ENCODE assay signal across 16 cellular contexts in genomic region chr5:151596839-151597539, GRCh38. TPM values are rescaled to one million over a fixed set of nuclear protein-coding genes. Genes with fewer than 3 reads are reported as not detected.
A peak's percentile ranks its signal among the peaks of the same experiment; 100 is the strongest.
DNase-seq lines count a peak whose midpoint lies in the region; ATAC-seq, FAIRE-seq and TF ChIP-seq lines count a peak whose summit lies in the region.
"Had no signal": no experiment of that assay in that cellular context is flagged by ENCODE, and none has a peak within 500 bp of the region (broad histone marks: within the 10 kb centered on the region; RNA-seq: fewer than 3 reads in every experiment).

No MANE protein-coding gene starts in this region.

- no peak overlapping the region for H3K4me2 ChIP-seq in HepG2 (ENCODE audit: low read depth, low read length)

- no peak overlapping the region for H3K9ac ChIP-seq in HepG2 (ENCODE audit: insufficient read depth, low read depth, low read length)

- H3K4me3 ChIP-seq in HepG2 (replicated peaks in 1 of 3; ENCODE audit: insufficient read depth in 1 of 3, low read depth in 2 of 3, low read length in 3 of 3) (no peak overlapping the region), right lobe of liver (no peak overlapping the region), esophagus squamous epithelium (no peak overlapping the region), spleen (no peak overlapping the region)
- H3K4me3 ChIP-seq: tibial artery had no signal

- TF ChIP-seq EP300 in HepG2 (IDR thresholded peaks at IDR 0.05; ENCODE audit: low read depth in 2 of 2, low read length in 2 of 2), result no peak
- TF ChIP-seq EP300 in HepG2 (CRISPR knock-in tag; IDR thresholded peaks at IDR 0.05; ENCODE audit: borderline replicate concordance), result no peak

- FAIRE-seq in HepG2 (lab: Jason Lieb, UNC), result no peak

- DNase-seq in HepG2 (ENCODE audit: low spot score) (peak; percentile 31), right lobe of liver (no peak), esophagus squamous epithelium (lab: John Stamatoyannopoulos, UW) (no peak), mesenteric fat pad (ENCODE audit: low spot score) (peak; percentile 59), DMS 273 treated with DMSO at 0.1 percent for 48 hours (lab: John Stamatoyannopoulos, UW) (no peak), GM10248 (ENCODE audit: extremely low spot score) (no peak), spleen (no peak)
- DNase-seq in central memory CD4-positive, alpha-beta T cell, result no peak
- DNase-seq: activated CD4-positive, alpha-beta memory T cell treated with anti-CD3 and anti-CD28 coated beads, Interleukin-2, amount 10 ng/mL, durations not matched to agents 7 days and 5 days; activated gamma-delta T cell; DMS79; naive B cell; NCI-H345; tibial artery had no signal

- H3K4me1 ChIP-seq in HepG2 (ENCODE audit: insufficient read depth, low read length) (peaks cover 25% of the 10 kb centered on the region), right lobe of liver (no peaks in the 10 kb centered on the region), esophagus squamous epithelium (peaks cover 14 to 74% (median 15%) of the 10 kb centered on the region in 3 donors), spleen (no peaks in the 10 kb centered on the region)
- H3K4me1 ChIP-seq: tibial artery had no signal

- H3K27ac ChIP-seq in HepG2 (ENCODE audit: extremely low read length, insufficient read depth, low read length), result no peak overlapping the region
- no peak overlapping the region for H3K27ac ChIP-seq in right lobe of liver
- peak overlapping the region in 3 of 4 donors; percentile 9 to 56 (median 34) for H3K27ac ChIP-seq in esophagus squamous epithelium
- H3K27ac ChIP-seq in spleen, result no peak overlapping the region
- H3K27ac ChIP-seq: tibial artery had no signal

- ATAC-seq in HepG2 (peak; percentile 83), right lobe of liver (no peak)

- H3K9me3 ChIP-seq in HepG2 (ENCODE audit: low read length) (no peaks in the 10 kb centered on the region), right lobe of liver (no peaks in the 10 kb centered on the region), esophagus squamous epithelium (no peaks in the 10 kb centered on the region), spleen (no peaks in the 10 kb centered on the region)
- H3K9me3 ChIP-seq: tibial artery had no signal

- TF ChIP-seq POLR2A in HepG2 (IDR thresholded peaks at IDR 0.05; ENCODE audit: insufficient read depth in 1 of 2, low read depth in 2 of 2, low read length in 2 of 2) (no peak), right lobe of liver (IDR thresholded peaks at IDR 0.05) (no peak), esophagus squamous epithelium (IDR thresholded peaks at IDR 0.05) (no peak), spleen (IDR thresholded peaks at IDR 0.05) (no peak)

- H3K79me2 ChIP-seq in HepG2 (ENCODE audit: insufficient read depth, low read length), result no peaks in the 10 kb centered on the region

- no peak for TF ChIP-seq CTCF in HepG2 (CRISPR knock-in tag; IDR thresholded peaks at IDR 0.05)
- TF ChIP-seq CTCF in right lobe of liver (IDR thresholded peaks at IDR 0.05), result no peak
- no peak for TF ChIP-seq CTCF in esophagus squamous epithelium (IDR thresholded peaks at IDR 0.05)
- TF ChIP-seq CTCF in GM10248 (IDR thresholded peaks at IDR 0.05; ENCODE audit: control extremely low read depth, extremely low read depth, low read depth, missing control alignments), result no peak
- TF ChIP-seq CTCF in spleen (IDR thresholded peaks at IDR 0.05 in 8 of 11, conservative IDR thresholded peaks at IDR 0.05 in 3 of 11), result no peak

- H4K20me1 ChIP-seq in HepG2 (ENCODE audit: insufficient read depth, low read length), result no peaks in the 10 kb centered on the region

- in situ Hi-C loops in HepG2 (cut with HindIII; ENCODE audit: extremely low pct_ligation_motif_present, low pct_unique_long_range_greater_than_20kb), result no loop called here

- 0% methylated on average over 1 of the region's 2 CpGs for WGBS in HepG2 (ENCODE audit: low lambda C conversion rate)
- WGBS in right lobe of liver (ENCODE audit: insufficient coverage, low coverage, low lambda C conversion rate, missing lambda C conversion rate), result no CpG with 5 or more reads among the region's 2 CpGs
- 100% methylated on average over 1 of the region's 2 CpGs; no CpG with 5 or more reads in 1 of the 2 donors for WGBS in esophagus squamous epithelium, 2 donors
- WGBS in spleen, 5 donors, result 77 to 94% (median 83%) methylated on average over 2 of the region's 2 CpGs; no CpG with 5 or more reads in 1 of the 5 donors

- TF ChIP-seq RAD21 in HepG2 (CRISPR knock-in tag; IDR thresholded peaks at IDR 0.05), result no peak

- no peak overlapping the region for H2AFZ ChIP-seq in HepG2 (ENCODE audit: low read length)

- intact Hi-C loops in HepG2 (cut with micrococcal nuclease; ENCODE audit: unreplicated experiment), result no loop called here
- intact Hi-C loops in right lobe of liver (cut with DNase I), result no loop called here
- intact Hi-C loops in esophagus squamous epithelium (cut with DNase I), result no loop called here
- intact Hi-C loops in spleen (cut with DNase I; ENCODE audit: low total_unique reads), result no loop called here

- H3K27me3 ChIP-seq in HepG2 (ENCODE audit: control insufficient read depth in 1 of 2, insufficient read depth in 2 of 2, low read length in 2 of 2) (peaks cover 3 to 9% of the 10 kb centered on the region in 2 experiments; a peak in 2 of 5 replicates), right lobe of liver (no peaks in the 10 kb centered on the region), esophagus squamous epithelium (no peaks in the 10 kb centered on the region), spleen (replicated peaks in 1 of 7) (peaks cover 0 to 20% (median 0%) of the 10 kb centered on the region in 7 donors)
- H3K27me3 ChIP-seq: tibial artery had no signal

- no TSS peak for BruUV-seq in HepG2 (replicated peaks; lab: Mats Ljungman, UMichigan)

- H3K36me3 ChIP-seq in HepG2 (replicated peaks in 1 of 2; ENCODE audit: control insufficient read depth in 1 of 2, insufficient read depth in 2 of 2, low read length in 2 of 2) (no peaks in the 10 kb centered on the region), right lobe of liver (no peaks in the 10 kb centered on the region), esophagus squamous epithelium (no peaks in the 10 kb centered on the region), spleen (no peaks in the 10 kb centered on the region)
- H3K36me3 ChIP-seq: tibial artery had no signal

- POLR2A ChIA-PET in HepG2 (lab: Yijun Ruan, JAX) (no interaction called here), GM10248 (lab: Yijun Ruan, JAX) (no interaction called here)

- CTCF ChIA-PET in HepG2 (lab: Yijun Ruan, JAX; ENCODE audit: low intra/inter-chr PET ratio, low total read pairs), result no interaction called here
- CTCF ChIA-PET in GM10248 (lab: Yijun Ruan, JAX), result interaction anchor here (1.2 to 2.3 kb wide), 2 partner anchors 10 to 15 kb away, joined by 3 to 10 read pairs; no protein-coding TSS in a partner anchor

TF ChIP-seq in HepG2, 621 proteins besides CTCF, POLR2A, EP300 and RAD21:
- TF ChIP-seq TEAD3 (CRISPR knock-in tag; optimal IDR thresholded peaks at IDR 0.05; ENCODE audit: borderline replicate concordance) (peak; percentile 72), STAT5B (CRISPR knock-in tag; IDR thresholded peaks at IDR 0.05) (no peak)

RNA-seq across cellular contexts. Expression of gene FAT2, which starts 5.9 kb away (rescaled TPM):
- total RNA-seq in HepG2 (2016; rRNA removed; fragmentation: Illumina TruSeq; extraction: Trizol) (not detected in 2 replicates), right lobe of liver (not detected), esophagus squamous epithelium (100 to 1,000 TPM in 1 of 4 donors, 10 to 100 TPM in 3; 86.5 to 117 (median 99.0) TPM), mesenteric fat pad (0.51 TPM), spleen (under 1 TPM in 6 of 7 donors, not detected in 1; under 0.01 to 0.13 (median 0.07) TPM)
- not detected in 2 replicates for total RNA-seq in HepG2 (2016; cell fraction: cytosol; rRNA removed; fragmentation: Illumina TruSeq; extraction: Trizol; ENCODE audit: low read depth)
- not detected in 2 replicates for total RNA-seq in HepG2 (2016; cell fraction: insoluble cytoplasmic fraction; rRNA removed; fragmentation: Illumina TruSeq; extraction: Trizol)
- total RNA-seq in HepG2 (2016; cell fraction: membrane; rRNA removed; fragmentation: Illumina TruSeq; extraction: Trizol), result not detected in 2 replicates
- total RNA-seq in HepG2 (2016; cell fraction: nucleus; rRNA removed; fragmentation: Illumina TruSeq; extraction: Trizol), result not detected in 2 replicates
- polyA plus RNA-seq in HepG2 (2011; rRNA removed) (under 0.01 TPM in 1 of 2 replicates, not detected in the other), spleen (under 1 TPM; under 0.01 to 0.06 (median 0.02) TPM)
- polyA plus RNA-seq in HepG2 (2011; cell fraction: cytosol; rRNA removed), result not detected in 2 replicates
- not detected in 2 replicates for polyA plus RNA-seq in HepG2 (2011; cell fraction: nucleus; rRNA removed)
- 0.03 and 0.07 TPM in 2 replicates for polyA plus RNA-seq in HepG2 (2012)
- not detected in 2 replicates for polyA plus RNA-seq in HepG2 (2016; cell fraction: cytosol; fragmentation: Illumina TruSeq; extraction: Trizol; ENCODE audit: low read depth)
- not detected in 2 replicates for polyA plus RNA-seq in HepG2 (2016; cell fraction: insoluble cytoplasmic fraction; fragmentation: Illumina TruSeq; extraction: Trizol; ENCODE audit: low read depth)
- not detected in 2 replicates for polyA plus RNA-seq in HepG2 (2016; cell fraction: membrane; fragmentation: Illumina TruSeq; extraction: Trizol; ENCODE audit: low read depth)
- not detected in 2 replicates for polyA plus RNA-seq in HepG2 (2016; cell fraction: nucleus; fragmentation: Illumina TruSeq; extraction: Trizol; ENCODE audit: insufficient read depth, low read depth)
- 0.09 TPM in 1 of 2 replicates, not detected in the other for polyA minus RNA-seq in HepG2 (2011; rRNA and poly(A)+ RNA removed; ENCODE audit: low replicate concordance)
- polyA minus RNA-seq in HepG2 (2011; cell fraction: cytosol; rRNA and poly(A)+ RNA removed), result not detected in 2 replicates
- not detected in 2 replicates for polyA minus RNA-seq in HepG2 (2011; cell fraction: nucleus; rRNA and poly(A)+ RNA removed)
- total RNA-seq: activated CD4-positive, alpha-beta memory T cell treated with anti-CD3 and anti-CD28 coated beads, Interleukin-2, amount 10 ng/mL, durations not matched to agents 7 days and 5 days; OCI-LY7; T-helper 2 cell treated with Interferon-gamma antibody and Interleukin-4, amounts not matched to agents 100 ng/mL and 5 ng/mL, for 36 hours had no signal

Comparison
In these comparisons a context has a peak if more than half of its experiments do, and no peak if none do; other contexts are left out.
1. DNase-seq: peak in HepG2 (single experiment) and mesenteric fat pad (single experiment); none in right lobe of liver (0 of 3), esophagus squamous epithelium (single experiment), DMS 273 treated with DMSO at 0.1 percent for 48 hours (single experiment), GM10248 (single experiment), spleen (single experiment) and central memory CD4-positive, alpha-beta T cell (single experiment).
2. H3K27ac ChIP-seq: peak in esophagus squamous epithelium (3 of 4); none in HepG2 (single experiment), right lobe of liver (0 of 3) and spleen (0 of 8).
3. RNA of gene FAT2, which starts 5.9 kb away (total RNA-seq): 86.5 to 117 TPM in esophagus squamous epithelium; 0.51 TPM in mesenteric fat pad (single experiment), under 0.01 to 0.13 TPM in spleen, not detected in HepG2 and not detected in right lobe of liver; every median in the first group is over 10 times any median in the second.